In the genomic region with DNA sequence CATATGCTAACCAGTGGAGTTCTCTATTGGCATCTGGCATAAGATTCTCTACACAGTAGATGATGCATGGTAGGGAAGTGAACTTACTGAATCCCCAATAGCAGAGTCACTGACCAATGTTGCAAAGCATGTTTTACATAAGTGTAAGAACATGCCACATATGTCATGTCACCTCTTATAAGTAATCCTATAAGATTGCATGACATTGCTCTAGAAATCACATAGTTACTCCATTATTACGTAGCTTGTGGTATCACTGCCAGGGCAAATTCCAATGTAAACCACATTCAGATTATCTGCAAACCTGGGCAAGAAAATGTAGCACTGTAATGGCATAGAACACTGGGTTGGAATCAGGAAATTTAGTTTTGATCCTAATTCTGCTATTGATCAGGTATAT, we compare ENCODE assay signal across 1 cellular context.
TF ChIP-seq lines count a peak whose summit lies in the region.

No MANE protein-coding gene starts in this region.

TF ChIP-seq in IMR-90, 13 proteins besides CTCF, POLR2A, EP300 and RAD21 (continued from another document):
- TF ChIP-seq, protein P1, sequence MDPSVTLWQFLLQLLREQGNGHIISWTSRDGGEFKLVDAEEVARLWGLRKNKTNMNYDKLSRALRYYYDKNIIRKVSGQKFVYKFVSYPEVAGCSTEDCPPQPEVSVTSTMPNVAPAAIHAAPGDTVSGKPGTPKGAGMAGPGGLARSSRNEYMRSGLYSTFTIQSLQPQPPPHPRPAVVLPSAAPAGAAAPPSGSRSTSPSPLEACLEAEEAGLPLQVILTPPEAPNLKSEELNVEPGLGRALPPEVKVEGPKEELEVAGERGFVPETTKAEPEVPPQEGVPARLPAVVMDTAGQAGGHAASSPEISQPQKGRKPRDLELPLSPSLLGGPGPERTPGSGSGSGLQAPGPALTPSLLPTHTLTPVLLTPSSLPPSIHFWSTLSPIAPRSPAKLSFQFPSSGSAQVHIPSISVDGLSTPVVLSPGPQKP (IDR thresholded peaks at IDR 0.05; ENCODE audit: borderline replicate concordance, low read depth, low read length): no peak
- TF ChIP-seq NFE2L2 (IDR thresholded peaks at IDR 0.05; ENCODE audit: low read depth, low read length) (no peak), FOS (IDR thresholded peaks at IDR 0.05; ENCODE audit: low read depth, low read length) (no peak), RFX5 (IDR thresholded peaks at IDR 0.05; ENCODE audit: low read depth, low read length) (no peak), MAFK (IDR thresholded peaks at IDR 0.05; ENCODE audit: low read depth, low read length) (no peak), MXI1 (IDR thresholded peaks at IDR 0.05; ENCODE audit: borderline replicate concordance, low read depth, low read length) (no peak), RCOR1 (IDR thresholded peaks at IDR 0.05; ENCODE audit: insufficient replicate concordance, low read length) (no peak), BHLHE40 (IDR thresholded peaks at IDR 0.05; ENCODE audit: low read depth, low read length) (no peak), CEBPB (IDR thresholded peaks at IDR 0.05; ENCODE audit: low read depth, low read length) (no peak)
